ENCODE assay signal across 1 cellular context in genomic region chr7:96499532-96499931, GRCh38.
TF ChIP-seq lines count a peak whose summit lies in the region.

No MANE protein-coding gene starts in this region.

TF ChIP-seq in GM23338, 12 proteins besides CTCF, POLR2A, EP300 and RAD21 (continued from another document):
- TF ChIP-seq, protein P1, sequence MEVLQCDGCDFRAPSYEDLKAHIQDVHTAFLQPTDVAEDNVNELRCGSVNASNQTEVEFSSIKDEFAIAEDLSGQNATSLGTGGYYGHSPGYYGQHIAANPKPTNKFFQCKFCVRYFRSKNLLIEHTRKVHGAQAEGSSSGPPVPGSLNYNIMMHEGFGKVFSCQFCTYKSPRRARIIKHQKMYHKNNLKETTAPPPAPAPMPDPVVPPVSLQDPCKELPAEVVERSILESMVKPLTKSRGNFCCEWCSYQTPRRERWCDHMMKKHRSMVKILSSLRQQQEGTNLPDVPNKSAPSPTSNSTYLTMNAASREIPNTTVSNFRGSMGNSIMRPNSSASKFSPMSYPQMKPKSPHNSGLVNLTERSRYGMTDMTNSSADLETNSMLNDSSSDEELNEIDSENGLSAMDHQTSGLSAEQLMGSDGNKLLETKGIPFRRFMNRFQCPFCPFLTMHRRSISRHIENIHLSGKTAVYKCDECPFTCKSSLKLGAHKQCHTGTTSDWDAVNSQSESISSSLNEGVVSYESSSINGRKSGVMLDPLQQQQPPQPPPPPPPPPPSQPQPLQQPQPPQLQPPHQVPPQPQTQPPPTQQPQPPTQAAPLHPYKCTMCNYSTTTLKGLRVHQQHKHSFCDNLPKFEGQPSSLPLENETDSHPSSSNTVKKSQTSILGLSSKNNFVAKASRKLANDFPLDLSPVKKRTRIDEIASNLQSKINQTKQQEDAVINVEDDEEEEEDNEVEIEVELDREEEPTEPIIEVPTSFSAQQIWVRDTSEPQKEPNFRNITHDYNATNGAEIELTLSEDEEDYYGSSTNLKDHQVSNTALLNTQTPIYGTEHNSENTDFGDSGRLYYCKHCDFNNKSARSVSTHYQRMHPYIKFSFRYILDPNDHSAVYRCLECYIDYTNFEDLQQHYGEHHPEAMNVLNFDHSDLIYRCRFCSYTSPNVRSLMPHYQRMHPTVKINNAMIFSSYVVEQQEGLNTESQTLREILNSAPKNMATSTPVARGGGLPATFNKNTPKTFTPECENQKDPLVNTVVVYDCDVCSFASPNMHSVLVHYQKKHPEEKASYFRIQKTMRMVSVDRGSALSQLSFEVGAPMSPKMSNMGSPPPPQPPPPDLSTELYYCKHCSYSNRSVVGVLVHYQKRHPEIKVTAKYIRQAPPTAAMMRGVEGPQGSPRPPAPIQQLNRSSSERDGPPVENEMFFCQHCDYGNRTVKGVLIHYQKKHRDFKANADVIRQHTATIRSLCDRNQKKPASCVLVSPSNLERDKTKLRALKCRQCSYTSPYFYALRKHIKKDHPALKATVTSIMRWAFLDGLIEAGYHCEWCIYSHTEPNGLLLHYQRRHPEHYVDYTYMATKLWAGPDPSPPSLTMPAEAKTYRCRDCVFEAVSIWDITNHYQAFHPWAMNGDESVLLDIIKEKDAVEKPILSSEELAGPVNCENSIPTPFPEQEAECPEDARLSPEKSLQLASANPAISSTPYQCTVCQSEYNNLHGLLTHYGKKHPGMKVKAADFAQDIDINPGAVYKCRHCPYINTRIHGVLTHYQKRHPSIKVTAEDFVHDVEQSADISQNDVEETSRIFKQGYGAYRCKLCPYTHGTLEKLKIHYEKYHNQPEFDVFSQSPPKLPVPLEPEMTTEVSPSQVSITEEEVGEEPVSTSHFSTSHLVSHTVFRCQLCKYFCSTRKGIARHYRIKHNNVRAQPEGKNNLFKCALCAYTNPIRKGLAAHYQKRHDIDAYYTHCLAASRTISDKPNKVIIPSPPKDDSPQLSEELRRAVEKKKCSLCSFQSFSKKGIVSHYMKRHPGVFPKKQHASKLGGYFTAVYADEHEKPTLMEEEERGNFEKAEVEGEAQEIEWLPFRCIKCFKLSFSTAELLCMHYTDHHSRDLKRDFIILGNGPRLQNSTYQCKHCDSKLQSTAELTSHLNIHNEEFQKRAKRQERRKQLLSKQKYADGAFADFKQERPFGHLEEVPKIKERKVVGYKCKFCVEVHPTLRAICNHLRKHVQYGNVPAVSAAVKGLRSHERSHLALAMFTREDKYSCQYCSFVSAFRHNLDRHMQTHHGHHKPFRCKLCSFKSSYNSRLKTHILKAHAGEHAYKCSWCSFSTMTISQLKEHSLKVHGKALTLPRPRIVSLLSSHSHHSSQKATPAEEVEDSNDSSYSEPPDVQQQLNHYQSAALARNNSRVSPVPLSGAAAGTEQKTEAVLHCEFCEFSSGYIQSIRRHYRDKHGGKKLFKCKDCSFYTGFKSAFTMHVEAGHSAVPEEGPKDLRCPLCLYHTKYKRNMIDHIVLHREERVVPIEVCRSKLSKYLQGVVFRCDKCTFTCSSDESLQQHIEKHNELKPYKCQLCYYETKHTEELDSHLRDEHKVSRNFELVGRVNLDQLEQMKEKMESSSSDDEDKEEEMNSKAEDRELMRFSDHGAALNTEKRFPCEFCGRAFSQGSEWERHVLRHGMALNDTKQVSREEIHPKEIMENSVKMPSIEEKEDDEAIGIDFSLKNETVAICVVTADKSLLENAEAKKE (CRISPR knock-in tag; IDR thresholded peaks at IDR 0.05) = no peak
- TF ChIP-seq CREB1 (CRISPR knock-in tag; IDR thresholded peaks at IDR 0.05; ENCODE audit: low read depth) = no peak
- no peak for TF ChIP-seq STAT1 (IDR thresholded peaks at IDR 0.05; ENCODE audit: unreplicated experiment)
- no peak for TF ChIP-seq NANOG (IDR thresholded peaks at IDR 0.05; ENCODE audit: borderline replicate concordance)
- TF ChIP-seq REST (IDR thresholded peaks at IDR 0.05; ENCODE audit: unreplicated experiment) = no peak
- no peak for TF ChIP-seq POLR2AphosphoS5 (IDR thresholded peaks at IDR 0.05; ENCODE audit: low read depth)
- no peak for TF ChIP-seq JUNB (IDR thresholded peaks at IDR 0.05; ENCODE audit: unreplicated experiment)
- TF ChIP-seq ZNF114 (CRISPR knock-in tag; IDR thresholded peaks at IDR 0.05) = no peak
